ENCODE assay signal across 11 cellular contexts in genomic region chr3:149376728-149377407, GRCh38. TPM values are rescaled to one million over a fixed set of nuclear protein-coding genes. Genes with fewer than 3 reads are reported as not detected.
DNase-seq lines count a peak whose midpoint lies in the region; ATAC-seq, FAIRE-seq and TF ChIP-seq lines count a peak whose summit lies in the region.
"Had no signal": no experiment of that assay in that cellular context is flagged by ENCODE, and none has a peak within 500 bp of the region (broad histone marks: within the 10 kb centered on the region; RNA-seq: fewer than 3 reads in every experiment).

No MANE protein-coding gene starts in this region.

- H3K4me3 ChIP-seq in GM23338, result no peak overlapping the region
- peak overlapping the region; percentile 97 for H3K4me3 ChIP-seq in astrocyte (ENCODE audit: insufficient read depth, low read depth, low read length)
- peak overlapping the region; percentile 46 to 55 for H3K4me3 ChIP-seq in right atrium auricular region
- peak overlapping the region; percentile 56 for H3K4me3 ChIP-seq in skeletal muscle cell (ENCODE audit: low read depth, low read length)

- 0 out of 2 replicates have a peak overlapping the region, but pooled peaks have one; percentile 15 for H3K4me2 ChIP-seq in GM23338
- H3K4me2 ChIP-seq in astrocyte (ENCODE audit: low read length), result peak overlapping the region; percentile 81

- peaks cover 28% of the 10 kb centered on the region for H3K9me3 Mint-ChIP-seq in GM23338
- H3K9me3 Mint-ChIP-seq in astrocyte (ENCODE audit: unreplicated experiment), result no peaks in the 10 kb centered on the region
- H3K9me3 Mint-ChIP-seq: activated naive CD8-positive, alpha-beta T cell treated with anti-CD3 and anti-CD28 coated beads, Interleukin-2, amount 10 ng/mL, durations not matched to agents 7 days and 5 days had no signal

- H3K9ac ChIP-seq in astrocyte (ENCODE audit: low read length), result peak overlapping the region; percentile 93

- no peak for TF ChIP-seq CTCF in GM23338 (conservative IDR thresholded peaks at IDR 0.05; ENCODE audit: low read depth in 2 of 2)
- TF ChIP-seq CTCF in astrocyte (IDR thresholded peaks at IDR 0.05; ENCODE audit: insufficient read depth, low read depth, low read length), result no peak
- TF ChIP-seq CTCF in right atrium auricular region (IDR thresholded peaks at IDR 0.05), result no peak
- TF ChIP-seq CTCF in D721Med (IDR thresholded peaks at IDR 0.05; ENCODE audit: insufficient read depth, missing control alignments), result no peak

- no peaks in the 10 kb centered on the region for H3F3A ChIP-seq in GM23338 (replicated peaks; ENCODE audit: low read depth)

- H2AFZ ChIP-seq in GM23338 (peak overlapping the region; percentile 95), astrocyte (ENCODE audit: low read depth, low read length) (no peak overlapping the region)

- H3K4me1 ChIP-seq in GM23338 (ENCODE audit: insufficient read depth) (peaks cover 10% of the 10 kb centered on the region; the same call in 1 of the 2 replicates), astrocyte (ENCODE audit: insufficient read depth, low read length) (peaks cover 37% of the 10 kb centered on the region), right atrium auricular region (peaks cover 0 to 30% of the 10 kb centered on the region in 2 donors)

- H3K79me2 ChIP-seq in GM23338 (replicated peaks; ENCODE audit: insufficient read depth), result no peaks in the 10 kb centered on the region
- H3K79me2 ChIP-seq in astrocyte (ENCODE audit: insufficient read depth, low read length), result peaks cover 36% of the 10 kb centered on the region

- no peak overlapping the region; the same call in 1 of the 2 replicates for H3K27ac Mint-ChIP-seq in GM23338
- peak overlapping the region; percentile 96 for H3K27ac Mint-ChIP-seq in astrocyte (ENCODE audit: unreplicated experiment)
- H3K27ac Mint-ChIP-seq: activated naive CD8-positive, alpha-beta T cell treated with anti-CD3 and anti-CD28 coated beads, Interleukin-2, amount 10 ng/mL, durations not matched to agents 7 days and 5 days had no signal

- H3K36me3 Mint-ChIP-seq in GM23338 (ENCODE audit: low read depth), result peaks cover 22% of the 10 kb centered on the region
- H3K36me3 Mint-ChIP-seq in astrocyte (ENCODE audit: low read depth, unreplicated experiment), result no peaks in the 10 kb centered on the region

- no peaks in the 10 kb centered on the region for H4K20me1 ChIP-seq in GM23338 (replicated peaks; ENCODE audit: insufficient read depth)
- peaks cover 9% of the 10 kb centered on the region for H4K20me1 ChIP-seq in astrocyte (ENCODE audit: insufficient read depth, low read length)

- H3K27me3 Mint-ChIP-seq in GM23338 (ENCODE audit: insufficient read depth, low read depth, poor library complexity), result peaks cover 5% of the 10 kb centered on the region
- no peaks in the 10 kb centered on the region for H3K27me3 Mint-ChIP-seq in astrocyte (ENCODE audit: low read depth, unreplicated experiment)

- H3K27me3 ChIP-seq in GM23338 (ENCODE audit: insufficient read depth) (no peaks in the 10 kb centered on the region), astrocyte (ENCODE audit: insufficient read depth, low read length) (no peaks in the 10 kb centered on the region), right atrium auricular region (no peaks in the 10 kb centered on the region)

- no peak for ATAC-seq in GM23338
- no peak for ATAC-seq in GM19397 (IDR thresholded peaks at IDR 0.05; ENCODE audit: unreplicated experiment)
- no peak for ATAC-seq in GM21529 (IDR thresholded peaks at IDR 0.05; ENCODE audit: unreplicated experiment)
- no peak for ATAC-seq in HG03442 (IDR thresholded peaks at IDR 0.05; ENCODE audit: unreplicated experiment)

- H3K36me3 ChIP-seq in GM23338 (ENCODE audit: insufficient read depth) (no peaks in the 10 kb centered on the region), astrocyte (ENCODE audit: insufficient read depth, low read length) (peaks cover 22% of the 10 kb centered on the region), right atrium auricular region (peaks cover 17% of the 10 kb centered on the region)

- H3K27ac ChIP-seq in GM23338 (ENCODE audit: low read depth) (no peak overlapping the region), astrocyte (ENCODE audit: low read depth, low read length) (peak overlapping the region; percentile 88), right atrium auricular region (peak overlapping the region; percentile 75 to 82)

- H3K4me3 Mint-ChIP-seq in GM23338 (no peak overlapping the region), astrocyte (ENCODE audit: unreplicated experiment) (peak overlapping the region; percentile 82)
- H3K4me3 Mint-ChIP-seq: activated naive CD8-positive, alpha-beta T cell treated with anti-CD3 and anti-CD28 coated beads, Interleukin-2, amount 10 ng/mL, durations not matched to agents 7 days and 5 days; neural crest cell had no signal

- peaks cover 19% of the 10 kb centered on the region for H3K4me1 Mint-ChIP-seq in GM23338
- peaks cover 33% of the 10 kb centered on the region for H3K4me1 Mint-ChIP-seq in astrocyte (ENCODE audit: low read depth, unreplicated experiment)
- H3K4me1 Mint-ChIP-seq: activated naive CD8-positive, alpha-beta T cell treated with anti-CD3 and anti-CD28 coated beads, Interleukin-2, amount 10 ng/mL, durations not matched to agents 7 days and 5 days had no signal

- H3K9me3 ChIP-seq in astrocyte (ENCODE audit: insufficient read depth, low read depth, low read length), result no peaks in the 10 kb centered on the region
- H3K9me3 ChIP-seq in right atrium auricular region, result no peaks in the 10 kb centered on the region

- no peak for DNase-seq in GM23338 (ENCODE audit: low spot score)
- peak; percentile 75 for DNase-seq in astrocyte (ENCODE audit: low read depth)
- DNase-seq in right atrium auricular region (ENCODE audit: low spot score), result no peak
- DNase-seq in skeletal muscle cell (ENCODE audit: low read depth), result no peak
- no peak for DNase-seq in D721Med (ENCODE audit: insufficient read length, low spot score)
- DNase-seq: activated naive CD8-positive, alpha-beta T cell treated with anti-CD3 and anti-CD28 coated beads, Interleukin-2, amount 10 ng/mL, durations not matched to agents 7 days and 5 days; DND-41 had no signal

- FAIRE-seq in astrocyte (lab: Jason Lieb, UNC) (no peak), D721Med (lab: Jason Lieb, UNC) (no peak)

- H3K9me2 ChIP-seq in GM23338 (ENCODE audit: insufficient read depth), result no peaks in the 10 kb centered on the region

TF ChIP-seq in GM23338, 12 proteins besides CTCF, POLR2A, EP300 and RAD21 (continues in another document):
- TF ChIP-seq ZNF114 (CRISPR knock-in tag; IDR thresholded peaks at IDR 0.05) (no peak), ZNF331 (CRISPR knock-in tag; IDR thresholded peaks at IDR 0.05; ENCODE audit: low read depth) (no peak), EZH2phosphoT487 (IDR thresholded peaks at IDR 0.05; ENCODE audit: unreplicated experiment) (no peak), EZH2 (IDR thresholded peaks at IDR 0.05; ENCODE audit: low read depth, unreplicated experiment) (no peak), POLR2AphosphoS5 (IDR thresholded peaks at IDR 0.05; ENCODE audit: low read depth) (no peak), STAT1 (IDR thresholded peaks at IDR 0.05; ENCODE audit: unreplicated experiment) (no peak)
- TF ChIP-seq, protein P1, sequence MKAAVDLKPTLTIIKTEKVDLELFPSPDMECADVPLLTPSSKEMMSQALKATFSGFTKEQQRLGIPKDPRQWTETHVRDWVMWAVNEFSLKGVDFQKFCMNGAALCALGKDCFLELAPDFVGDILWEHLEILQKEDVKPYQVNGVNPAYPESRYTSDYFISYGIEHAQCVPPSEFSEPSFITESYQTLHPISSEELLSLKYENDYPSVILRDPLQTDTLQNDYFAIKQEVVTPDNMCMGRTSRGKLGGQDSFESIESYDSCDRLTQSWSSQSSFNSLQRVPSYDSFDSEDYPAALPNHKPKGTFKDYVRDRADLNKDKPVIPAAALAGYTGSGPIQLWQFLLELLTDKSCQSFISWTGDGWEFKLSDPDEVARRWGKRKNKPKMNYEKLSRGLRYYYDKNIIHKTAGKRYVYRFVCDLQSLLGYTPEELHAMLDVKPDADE (IDR thresholded peaks at IDR 0.05), result no peak

RNA-seq across cellular contexts. Expression of gene TM4SF1, which starts 0.6 kb away (rescaled TPM):
- total RNA-seq in GM23338 (2014; rRNA removed; shearing (Covaris generic)), result 0.10 TPM in 1 of 2 replicates, not detected in the other
- 0.49 and 0.74 TPM in 2 replicates for polyA plus RNA-seq in GM23338 (2016; fragmentation: Nextera tagmentation; extraction: Ambion mirVana)
- total RNA-seq in astrocyte, result 28.9 and 31.3 TPM in 2 replicates
- 100 to 1,000 TPM; 211 to 341 TPM for total RNA-seq in right atrium auricular region
- total RNA-seq: activated naive CD8-positive, alpha-beta T cell treated with anti-CD3 and anti-CD28 coated beads, Interleukin-2, amount 10 ng/mL, durations not matched to agents 7 days and 5 days; neural crest cell had no signal

RNA-seq across cellular contexts. Expression of gene TM4SF18, which starts 43.4 kb away (rescaled TPM):
- 1.0 and 1.6 TPM in 2 replicates for total RNA-seq in GM23338 (2014; rRNA removed; shearing (Covaris generic))
- 1.4 and 2.0 TPM in 2 replicates for polyA plus RNA-seq in GM23338 (2016; fragmentation: Nextera tagmentation; extraction: Ambion mirVana)
- 4.0 and 5.6 TPM in 2 replicates for total RNA-seq in astrocyte
- total RNA-seq in right atrium auricular region, result 10 to 100 TPM in 1 of 2 donors, 1 to 10 TPM in 1; 6.7 to 13.8 TPM
- total RNA-seq: activated naive CD8-positive, alpha-beta T cell treated with anti-CD3 and anti-CD28 coated beads, Interleukin-2, amount 10 ng/mL, durations not matched to agents 7 days and 5 days; neural crest cell had no signal

Comparison
In these comparisons a context has a peak if more than half of its experiments do, and no peak if none do; other contexts are left out.
1. RNA of gene TM4SF1, which starts 0.6 kb away (total RNA-seq): 211 to 341 TPM in right atrium auricular region and 28.9 to 31.3 TPM in astrocyte; 0.10 TPM in GM23338; every median in the first group is over 10 times any median in the second.